1 cellular context compared by ENCODE assay signal in the genomic region with DNA sequence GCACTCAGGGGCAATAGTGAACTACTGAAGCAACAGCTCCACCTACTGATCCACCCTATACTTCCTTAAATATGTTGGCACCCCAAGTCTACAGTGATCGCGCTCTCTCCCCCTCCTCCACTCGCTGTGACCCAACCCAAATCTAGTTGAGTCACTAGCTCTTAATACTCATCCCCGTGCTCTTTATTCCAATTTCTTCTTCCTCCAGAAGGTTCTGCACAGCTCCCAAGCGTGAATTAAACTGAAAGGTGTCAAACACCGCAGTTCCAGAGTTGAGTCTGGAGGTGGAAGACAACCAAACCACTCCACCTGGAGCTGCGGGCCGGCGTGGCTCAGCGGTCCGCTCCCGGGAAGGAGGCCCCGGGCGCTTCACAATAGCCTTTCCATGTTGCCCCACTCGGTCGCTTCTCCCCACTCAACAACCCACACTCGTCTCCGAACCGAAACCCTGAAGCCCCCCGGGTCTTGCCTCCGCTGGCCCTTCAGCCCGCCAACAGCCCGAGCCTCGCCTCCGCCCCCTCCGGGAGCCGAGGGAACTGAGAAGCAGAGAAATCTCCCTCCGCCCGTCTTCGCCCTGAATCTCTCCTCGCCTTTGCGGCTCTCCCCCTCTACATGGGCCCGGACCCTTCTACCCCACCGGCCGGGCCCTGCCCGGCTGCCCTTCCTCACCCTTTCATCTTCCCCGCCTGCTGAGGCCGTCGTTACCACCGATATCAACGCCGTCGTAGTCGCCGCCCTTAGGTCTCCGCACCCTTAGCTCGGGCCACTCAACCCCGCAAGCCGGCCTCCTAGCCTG.
TF ChIP-seq lines count a peak whose summit lies in the region.

No MANE protein-coding gene starts in this region.

TF ChIP-seq in GM12878, 131 proteins besides CTCF, POLR2A, EP300 and RAD21:
- TF ChIP-seq EED (IDR thresholded peaks at IDR 0.05; ENCODE audit: low read depth) (peak; percentile 48), WRNIP1 (IDR thresholded peaks at IDR 0.05; ENCODE audit: borderline replicate concordance, low read depth, low read length) (0 out of 2 replicates have a peak, but pooled peaks have one; percentile 77), GATAD2B (conservative IDR thresholded peaks at IDR 0.05; ENCODE audit: low read depth) (peak; percentile 45), EGR1 (IDR thresholded peaks at IDR 0.05; ENCODE audit: borderline replicate concordance in 1 of 2, low read depth in 2 of 2, low read length in 2 of 2) (0 out of 3 replicates have a peak, but pooled peaks of 1 of the 2 experiments have one; percentile 9), FOXM1 (IDR thresholded peaks at IDR 0.05; ENCODE audit: low read depth, low read length) (0 out of 2 replicates have a peak, but pooled peaks have one; percentile 30), MXI1 (IDR thresholded peaks at IDR 0.05; ENCODE audit: low read depth, low read length) (peak; percentile 79; the same call in 1 of the 2 replicates), TCF12 (IDR thresholded peaks at IDR 0.05; ENCODE audit: low read depth, low read length) (0 out of 2 replicates have a peak, but pooled peaks have one; percentile 6), STAT3 (IDR thresholded peaks at IDR 0.05; ENCODE audit: low read depth, low read length) (0 out of 2 replicates have a peak, but pooled peaks have one; percentile 77), KLF5 (IDR thresholded peaks at IDR 0.05; ENCODE audit: partially characterized antibody) (no peak), RUNX3 (IDR thresholded peaks at IDR 0.05; ENCODE audit: low read length) (no peak; the same call in none of the 2 replicates), TBL1XR1 (IDR thresholded peaks at IDR 0.05; ENCODE audit: low read depth, low read length) (0 out of 2 replicates have a peak, but pooled peaks have one; percentile 44), NR2C1 (IDR thresholded peaks at IDR 0.05) (peak; percentile 44; the same call in 1 of the 2 replicates), CHD2 (IDR thresholded peaks at IDR 0.05; ENCODE audit: borderline replicate concordance, low read depth, low read length) (peak; percentile 62; the same call in 1 of the 2 replicates), RB1 (IDR thresholded peaks at IDR 0.05; ENCODE audit: borderline replicate concordance) (0 out of 2 replicates have a peak, but pooled peaks have one; percentile 37), IKZF2 (IDR thresholded peaks at IDR 0.05) (peak; percentile 47 to 56; a peak in 3 of 4 replicates), RCOR1 (conservative IDR thresholded peaks at IDR 0.05; ENCODE audit: low read depth, low read length) (peak; percentile 14; the same call in 1 of the 2 replicates), MEF2B (IDR thresholded peaks at IDR 0.05; ENCODE audit: partially characterized antibody, poor library complexity, severe bottlenecking) (peak; percentile 24), BHLHE40 (IDR thresholded peaks at IDR 0.05; ENCODE audit: borderline replicate concordance in 1 of 2, low read depth in 2 of 2, low read length in 1 of 2) (peak; percentile 15 to 21; a peak in 2 of 4 replicates), E4F1 (IDR thresholded peaks at IDR 0.05; ENCODE audit: borderline replicate concordance, partially characterized antibody) (no peak), CBX5 (IDR thresholded peaks at IDR 0.05; ENCODE audit: low read depth) (peak; percentile 39; the same call in 1 of the 2 replicates), ASH2L (IDR thresholded peaks at IDR 0.05; ENCODE audit: borderline replicate concordance, low read depth) (no peak; the same call in 1 of the 2 replicates), NKRF (conservative IDR thresholded peaks at IDR 0.05) (0 out of 2 replicates have a peak, but pooled peaks have one; percentile 30), NBN (IDR thresholded peaks at IDR 0.05) (peak; percentile 79), POLR2AphosphoS5 (IDR thresholded peaks at IDR 0.05; ENCODE audit: low read length) (peak; percentile 33; the same call in 1 of the 2 replicates), ZNF24 (IDR thresholded peaks at IDR 0.05) (peak; percentile 93), BMI1 (IDR thresholded peaks at IDR 0.05; ENCODE audit: borderline replicate concordance) (no peak), SREBF2 (IDR thresholded peaks at IDR 0.05; ENCODE audit: low read length) (no peak), YY1 (IDR thresholded peaks at IDR 0.05; ENCODE audit: low read depth, low read length) (0 out of 2 replicates have a peak, but pooled peaks have one; percentile 18), SMARCA5 (IDR thresholded peaks at IDR 0.05) (peak; percentile 85), TCF3 (IDR thresholded peaks at IDR 0.05; ENCODE audit: borderline replicate concordance, insufficient read depth, low read depth, low read length) (0 out of 2 replicates have a peak, but pooled peaks have one; percentile 13), HDGF (IDR thresholded peaks at IDR 0.05) (peak; percentile 54), ETV6 (conservative IDR thresholded peaks at IDR 0.05 in 1 of 2, IDR thresholded peaks at IDR 0.05 in 1 of 2; ENCODE audit: borderline replicate concordance in 1 of 2, low read depth in 1 of 2) (no peak), SMC3 (IDR thresholded peaks at IDR 0.05; ENCODE audit: borderline replicate concordance, low read length) (peak; percentile 35; the same call in 1 of the 2 replicates)
- TF ChIP-seq, protein P1, sequence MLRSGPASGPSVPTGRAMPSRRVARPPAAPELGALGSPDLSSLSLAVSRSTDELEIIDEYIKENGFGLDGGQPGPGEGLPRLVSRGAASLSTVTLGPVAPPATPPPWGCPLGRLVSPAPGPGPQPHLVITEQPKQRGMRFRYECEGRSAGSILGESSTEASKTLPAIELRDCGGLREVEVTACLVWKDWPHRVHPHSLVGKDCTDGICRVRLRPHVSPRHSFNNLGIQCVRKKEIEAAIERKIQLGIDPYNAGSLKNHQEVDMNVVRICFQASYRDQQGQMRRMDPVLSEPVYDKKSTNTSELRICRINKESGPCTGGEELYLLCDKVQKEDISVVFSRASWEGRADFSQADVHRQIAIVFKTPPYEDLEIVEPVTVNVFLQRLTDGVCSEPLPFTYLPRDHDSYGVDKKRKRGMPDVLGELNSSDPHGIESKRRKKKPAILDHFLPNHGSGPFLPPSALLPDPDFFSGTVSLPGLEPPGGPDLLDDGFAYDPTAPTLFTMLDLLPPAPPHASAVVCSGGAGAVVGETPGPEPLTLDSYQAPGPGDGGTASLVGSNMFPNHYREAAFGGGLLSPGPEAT (IDR thresholded peaks at IDR 0.05; ENCODE audit: low read depth): peak; percentile 48; the same call in 1 of the 2 replicates
- TF ChIP-seq, protein P2, sequence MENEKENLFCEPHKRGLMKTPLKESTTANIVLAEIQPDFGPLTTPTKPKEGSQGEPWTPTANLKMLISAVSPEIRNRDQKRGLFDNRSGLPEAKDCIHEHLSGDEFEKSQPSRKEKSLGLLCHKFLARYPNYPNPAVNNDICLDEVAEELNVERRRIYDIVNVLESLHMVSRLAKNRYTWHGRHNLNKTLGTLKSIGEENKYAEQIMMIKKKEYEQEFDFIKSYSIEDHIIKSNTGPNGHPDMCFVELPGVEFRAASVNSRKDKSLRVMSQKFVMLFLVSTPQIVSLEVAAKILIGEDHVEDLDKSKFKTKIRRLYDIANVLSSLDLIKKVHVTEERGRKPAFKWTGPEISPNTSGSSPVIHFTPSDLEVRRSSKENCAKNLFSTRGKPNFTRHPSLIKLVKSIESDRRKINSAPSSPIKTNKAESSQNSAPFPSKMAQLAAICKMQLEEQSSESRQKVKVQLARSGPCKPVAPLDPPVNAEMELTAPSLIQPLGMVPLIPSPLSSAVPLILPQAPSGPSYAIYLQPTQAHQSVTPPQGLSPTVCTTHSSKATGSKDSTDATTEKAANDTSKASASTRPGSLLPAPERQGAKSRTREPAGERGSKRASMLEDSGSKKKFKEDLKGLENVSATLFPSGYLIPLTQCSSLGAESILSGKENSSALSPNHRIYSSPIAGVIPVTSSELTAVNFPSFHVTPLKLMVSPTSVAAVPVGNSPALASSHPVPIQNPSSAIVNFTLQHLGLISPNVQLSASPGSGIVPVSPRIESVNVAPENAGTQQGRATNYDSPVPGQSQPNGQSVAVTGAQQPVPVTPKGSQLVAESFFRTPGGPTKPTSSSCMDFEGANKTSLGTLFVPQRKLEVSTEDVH (IDR thresholded peaks at IDR 0.05; ENCODE audit: low read depth, partially characterized antibody): peak; percentile 18
- TF ChIP-seq, protein P3, sequence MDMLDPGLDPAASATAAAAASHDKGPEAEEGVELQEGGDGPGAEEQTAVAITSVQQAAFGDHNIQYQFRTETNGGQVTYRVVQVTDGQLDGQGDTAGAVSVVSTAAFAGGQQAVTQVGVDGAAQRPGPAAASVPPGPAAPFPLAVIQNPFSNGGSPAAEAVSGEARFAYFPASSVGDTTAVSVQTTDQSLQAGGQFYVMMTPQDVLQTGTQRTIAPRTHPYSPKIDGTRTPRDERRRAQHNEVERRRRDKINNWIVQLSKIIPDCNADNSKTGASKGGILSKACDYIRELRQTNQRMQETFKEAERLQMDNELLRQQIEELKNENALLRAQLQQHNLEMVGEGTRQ (IDR thresholded peaks at IDR 0.05; ENCODE audit: borderline replicate concordance, low read depth, low read length): no peak
TF ChIP-seq in GM12878: peak in this region for 28.
